9 cellular contexts compared by ENCODE assay signal in genomic region chr3:152307829-152308474, GRCh38. TPM values are rescaled to one million over a fixed set of nuclear protein-coding genes. Genes with fewer than 3 reads are reported as not detected.
DNase-seq lines count a peak whose midpoint lies in the region; ATAC-seq and TF ChIP-seq lines count a peak whose summit lies in the region.
"Had no signal": no experiment of that assay in that cellular context is flagged by ENCODE, and none has a peak within 500 bp of the region (broad histone marks: within the 10 kb centered on the region; RNA-seq: fewer than 3 reads in every experiment).

No MANE protein-coding gene starts in this region.

- intact Hi-C loops in naive thymus-derived CD4-positive, alpha-beta T cell (cut with micrococcal nuclease): loop anchor here in 1 of 2 donors (1.0 kb wide), 1 partner anchor 9 kb away; no protein-coding TSS in a partner anchor

- peaks cover 7% of the 10 kb centered on the region; the same call in 1 of the 2 replicates for H3K36me3 ChIP-seq in ACC112 (ENCODE audit: insufficient read depth, low read length)
- H3K36me3 ChIP-seq in effector memory CD4-positive, alpha-beta T cell (ENCODE audit: control insufficient read depth, insufficient read depth, low read length): peaks cover 3% of the 10 kb centered on the region
- peaks cover 0 to 12% (median 3%) of the 10 kb centered on the region in 3 experiments for H3K36me3 ChIP-seq in naive thymus-derived CD4-positive, alpha-beta T cell (ENCODE audit: control insufficient read depth in 2 of 3, insufficient read depth in 3 of 3, low read length in 3 of 3)
- no peaks in the 10 kb centered on the region for H3K36me3 ChIP-seq in WERI-Rb-1

- H3K36me3 Mint-ChIP-seq in naive thymus-derived CD4-positive, alpha-beta T cell: peaks cover 0 to 29% (median 13%) of the 10 kb centered on the region in 5 donors

- H3K9me3 Mint-ChIP-seq in naive thymus-derived CD4-positive, alpha-beta T cell: no peaks in the 10 kb centered on the region
- H3K9me3 Mint-ChIP-seq: T-helper 1 cell treated with Interleukin-12 subunit alpha and Interleukin-12 subunit beta and Interleukin-4 antibody, amounts not matched to agents 30 μg/mL and 1 μg/mL, for 36 hours had no signal

- POLR2A ChIA-PET in naive thymus-derived CD4-positive, alpha-beta T cell (lab: Charles Lee): interaction anchor here (0.7 to 1.1 kb wide), 3 partner anchors 21 to 120 kb away, joined by 3 read pairs; partner anchors contain the start of gene MBNL1

- H3K4me3 Mint-ChIP-seq in naive thymus-derived CD4-positive, alpha-beta T cell: peak overlapping the region in 7 of 10 donors; percentile 29 to 69 (median 57)
- H3K4me3 Mint-ChIP-seq: T-helper 1 cell treated with Interleukin-12 subunit alpha and Interleukin-12 subunit beta and Interleukin-4 antibody, amounts not matched to agents 30 μg/mL and 1 μg/mL, for 36 hours had no signal

- no peak for ATAC-seq in naive thymus-derived CD4-positive, alpha-beta T cell
- ATAC-seq in GM21381 (IDR thresholded peaks at IDR 0.05; ENCODE audit: unreplicated experiment) (no peak), GM21528 (IDR thresholded peaks at IDR 0.05; ENCODE audit: low FRiP score, unreplicated experiment) (no peak)
- ATAC-seq in stimulated activated naive CD8-positive, alpha-beta T cell treated with anti-CD3 and anti-CD28 coated beads, Interleukin-15, Interleukin-2, amounts not matched to agents 100 U/mL and 50 U/mL, for 24 hours: no peak

- peaks cover 95% of the 10 kb centered on the region for H3K79me2 ChIP-seq in ACC112 (ENCODE audit: control insufficient read depth, insufficient read depth, low read length, unreplicated experiment)

- peaks cover 31 to 89% (median 82%) of the 10 kb centered on the region in 7 donors for H3K4me1 Mint-ChIP-seq in naive thymus-derived CD4-positive, alpha-beta T cell

- H3K27ac ChIP-seq in ACC112 (ENCODE audit: low read depth, low read length) (peak overlapping the region; percentile 71), WERI-Rb-1 (no peak overlapping the region)
- peak overlapping the region; percentile 19 for H3K27ac ChIP-seq in effector memory CD4-positive, alpha-beta T cell (ENCODE audit: insufficient read depth, low read length, poor library complexity, severe bottlenecking)
- peak overlapping the region; percentile 56 for H3K27ac ChIP-seq in naive thymus-derived CD4-positive, alpha-beta T cell (ENCODE audit: low read depth, low read length)

- peaks cover 53% of the 10 kb centered on the region for H3K4me1 ChIP-seq in ACC112 (ENCODE audit: control insufficient read depth, insufficient read depth, low read length, unreplicated experiment)
- H3K4me1 ChIP-seq in effector memory CD4-positive, alpha-beta T cell (ENCODE audit: control insufficient read depth, insufficient read depth, low read length, poor library complexity, severe bottlenecking): peaks cover 42% of the 10 kb centered on the region
- H3K4me1 ChIP-seq in naive thymus-derived CD4-positive, alpha-beta T cell (ENCODE audit: control insufficient read depth in 2 of 2, insufficient read depth in 2 of 2, low read length in 2 of 2): peaks cover 58 to 68% of the 10 kb centered on the region in 2 donors

- no peak overlapping the region for H2AFZ ChIP-seq in ACC112 (ENCODE audit: low read length, unreplicated experiment)

- DNase-seq in HT-29 (ENCODE audit: low spot score): peak; percentile 85
- DNase-seq in effector memory CD4-positive, alpha-beta T cell: no peak
- DNase-seq in naive thymus-derived CD4-positive, alpha-beta T cell: no peak
- DNase-seq in stimulated activated naive CD8-positive, alpha-beta T cell treated with anti-CD3 and anti-CD28 coated beads, Interleukin-15, Interleukin-2, amounts not matched to agents 100 U/mL and 50 U/mL, for 24 hours: no peak
- no peak for DNase-seq in WERI-Rb-1

- H3K27ac Mint-ChIP-seq in naive thymus-derived CD4-positive, alpha-beta T cell: peak overlapping the region in 8 of 9 donors; percentile 46 to 88 (median 80)

- H3K27me3 ChIP-seq in ACC112 (ENCODE audit: insufficient read depth, low read length) (no peaks in the 10 kb centered on the region), WERI-Rb-1 (ENCODE audit: insufficient read depth, low read depth, severe bottlenecking) (no peaks in the 10 kb centered on the region)
- no peaks in the 10 kb centered on the region for H3K27me3 ChIP-seq in effector memory CD4-positive, alpha-beta T cell (replicated peaks; ENCODE audit: control insufficient read depth, insufficient read depth, low read length, poor library complexity, severe bottlenecking)
- no peaks in the 10 kb centered on the region for H3K27me3 ChIP-seq in naive thymus-derived CD4-positive, alpha-beta T cell (ENCODE audit: control insufficient read depth in 2 of 2, insufficient read depth in 2 of 2, low read length in 2 of 2)

- H3K27me3 Mint-ChIP-seq in naive thymus-derived CD4-positive, alpha-beta T cell: no peaks in the 10 kb centered on the region

- no peak for TF ChIP-seq CTCF in WERI-Rb-1 (IDR thresholded peaks at IDR 0.05; ENCODE audit: low read depth, low read length)

- H3K4me3 ChIP-seq in ACC112 (ENCODE audit: low read depth, low read length): no peak overlapping the region
- H3K4me3 ChIP-seq in effector memory CD4-positive, alpha-beta T cell (ENCODE audit: insufficient read depth, low read depth, low read length, poor library complexity, severe bottlenecking): no peak overlapping the region
- H3K4me3 ChIP-seq in naive thymus-derived CD4-positive, alpha-beta T cell (ENCODE audit: low read length): no peak overlapping the region
- no peak overlapping the region for H3K4me3 ChIP-seq in WERI-Rb-1 (ENCODE audit: low read depth, low read length)

- H3K9me3 ChIP-seq in effector memory CD4-positive, alpha-beta T cell (ENCODE audit: control insufficient read depth, low read length): no peaks in the 10 kb centered on the region
- H3K9me3 ChIP-seq in naive thymus-derived CD4-positive, alpha-beta T cell (ENCODE audit: control insufficient read depth in 2 of 3, low read length in 3 of 3): no peaks in the 10 kb centered on the region
- H3K9me3 ChIP-seq in WERI-Rb-1 (ENCODE audit: severe bottlenecking): no peaks in the 10 kb centered on the region

- CTCF ChIA-PET in naive thymus-derived CD4-positive, alpha-beta T cell (lab: Charles Lee): no interaction called here

RNA-seq across cellular contexts. Expression of gene MBNL1, which starts 39.2 kb away (rescaled TPM):
- 144 and 163 TPM in 2 replicates for total RNA-seq in HT-29 (2014; rRNA removed; shearing (Covaris generic))
- 100 to 1,000 TPM; 459 to 675 (median 508) TPM for total RNA-seq in naive thymus-derived CD4-positive, alpha-beta T cell
- 100 to 1,000 TPM; 371 to 389 TPM for polyA plus RNA-seq in naive thymus-derived CD4-positive, alpha-beta T cell
